Comparison of ENCODE assay signal across 8 cellular contexts in genomic region chr6:10801224-10801848, GRCh38. TPM values are rescaled to one million over a fixed set of nuclear protein-coding genes. Genes with fewer than 3 reads are reported as not detected.
A peak's percentile ranks its signal among the peaks of the same experiment; 100 is the strongest.
DNase-seq lines count a peak whose midpoint lies in the region; ATAC-seq, FAIRE-seq and TF ChIP-seq lines count a peak whose summit lies in the region.

No MANE protein-coding gene starts in this region.

- no peaks in the 10 kb centered on the region for H3K36me3 ChIP-seq in KMS-11 (ENCODE audit: insufficient read depth)

- no peaks in the 10 kb centered on the region for H3K79me2 ChIP-seq in KMS-11 (ENCODE audit: insufficient read depth, low read depth)

- H3K9me3 Mint-ChIP-seq in activated naive CD4-positive, alpha-beta T cell treated with anti-CD3 and anti-CD28 coated beads, Interleukin-2, amount 10 ng/mL, durations not matched to agents 7 days and 5 days = no peaks in the 10 kb centered on the region

- CTCF ChIA-PET in activated naive CD4-positive, alpha-beta T cell treated with anti-CD3 and anti-CD28 coated beads, Interleukin-2, amount 10 ng/mL, durations not matched to agents 7 days and 5 days (lab: Charles Lee) = interaction anchor here (0.6 to 3.7 kb wide), 11 partner anchors 14 to 350 kb away, joined by 3 to 60 read pairs (median 3); no protein-coding TSS in a partner anchor

- no peak overlapping the region for H3K4me3 Mint-ChIP-seq in activated naive CD4-positive, alpha-beta T cell treated with anti-CD3 and anti-CD28 coated beads, Interleukin-2, amount 10 ng/mL, durations not matched to agents 7 days and 5 days

- H4K20me1 ChIP-seq in KMS-11 (ENCODE audit: insufficient read depth) = no peaks in the 10 kb centered on the region

- H3K27ac ChIP-seq in KMS-11 = no peak overlapping the region

- H3K27me3 ChIP-seq in KMS-11 (ENCODE audit: insufficient read depth, low read depth) = no peaks in the 10 kb centered on the region

- H3K9ac ChIP-seq in KMS-11 = no peak overlapping the region

- intact Hi-C loops in Right ventricle myocardium superior (cut with DNase I) = loop anchor here (2.0 kb wide), 1 partner anchor 323 kb away; no protein-coding TSS in a partner anchor

- H3K27me3 Mint-ChIP-seq in activated naive CD4-positive, alpha-beta T cell treated with anti-CD3 and anti-CD28 coated beads, Interleukin-2, amount 10 ng/mL, durations not matched to agents 7 days and 5 days = no peaks in the 10 kb centered on the region

- H3K4me1 ChIP-seq in KMS-11 (ENCODE audit: low read depth, poor library complexity, severe bottlenecking) = no peaks in the 10 kb centered on the region

- ATAC-seq in GM21737 (IDR thresholded peaks at IDR 0.05; ENCODE audit: unreplicated experiment) (peak; percentile 91), Right ventricle myocardium superior (ENCODE audit: poor library complexity) (peak; percentile 89), HG03457 (IDR thresholded peaks at IDR 0.05; ENCODE audit: unreplicated experiment) (no peak)

- peak; percentile 96 for TF ChIP-seq CTCF in KMS-11 (conservative IDR thresholded peaks at IDR 0.05; ENCODE audit: low read depth, low read length)

- no peak overlapping the region for H3K4me2 ChIP-seq in KMS-11

- DNase-seq in SK-N-DZ (ENCODE audit: low spot score) (peak; percentile 49), Right ventricle myocardium superior (peak; percentile 67), putamen (ENCODE audit: low spot score) (peak; percentile 25)
- peak; percentile 75 for DNase-seq in activated naive CD4-positive, alpha-beta T cell treated with anti-CD3 and anti-CD28 coated beads, Interleukin-2, amount 10 ng/mL, durations not matched to agents 7 days and 5 days

- no peaks in the 10 kb centered on the region for H3K4me1 Mint-ChIP-seq in activated naive CD4-positive, alpha-beta T cell treated with anti-CD3 and anti-CD28 coated beads, Interleukin-2, amount 10 ng/mL, durations not matched to agents 7 days and 5 days

- no peak overlapping the region for H3K27ac Mint-ChIP-seq in activated naive CD4-positive, alpha-beta T cell treated with anti-CD3 and anti-CD28 coated beads, Interleukin-2, amount 10 ng/mL, durations not matched to agents 7 days and 5 days

- H2AFZ ChIP-seq in KMS-11 (ENCODE audit: low read depth) = no peak overlapping the region

- peak; percentile 97 for FAIRE-seq in G401.6 (lab: Jason Lieb, UNC)

- no peaks in the 10 kb centered on the region for H3K36me3 Mint-ChIP-seq in activated naive CD4-positive, alpha-beta T cell treated with anti-CD3 and anti-CD28 coated beads, Interleukin-2, amount 10 ng/mL, durations not matched to agents 7 days and 5 days

- H3K4me3 ChIP-seq in KMS-11 (IDR thresholded peaks at IDR 0.05; ENCODE audit: insufficient read depth, low read depth, low read length) = no peak overlapping the region

RNA-seq across cellular contexts. Expression of gene MAK, which starts 37.0 kb away (rescaled TPM):
- polyA plus RNA-seq in SK-N-DZ (2014; cell fraction: cytosol; rRNA removed) = 0.22 TPM in 1 of 2 replicates, not detected in the other
- polyA plus RNA-seq in SK-N-DZ (2014; cell fraction: nucleus; rRNA removed) = 0.08 and 0.29 TPM in 2 replicates
- not detected for total RNA-seq in Right ventricle myocardium superior

RNA-seq across cellular contexts. Expression of gene TMEM14B, which starts 53.7 kb away (rescaled TPM):
- 161 TPM in 2 replicates for polyA plus RNA-seq in SK-N-DZ (2014; cell fraction: cytosol; rRNA removed)
- 81.1 and 113 TPM in 2 replicates for polyA plus RNA-seq in SK-N-DZ (2014; cell fraction: nucleus; rRNA removed)
- 120 TPM for total RNA-seq in Right ventricle myocardium superior

Comparison
In these comparisons a context has a peak if more than half of its experiments do, and no peak if none do; other contexts are left out.
1. DNase-seq: peak in every context shown above with its lines; median percentile 75 in activated naive CD4-positive, alpha-beta T cell treated with anti-CD3 and anti-CD28 coated beads, Interleukin-2, amount 10 ng/mL, durations not matched to agents 7 days and 5 days; 67 in Right ventricle myocardium superior; 49 in SK-N-DZ; 25 in putamen.